In the genomic region with DNA sequence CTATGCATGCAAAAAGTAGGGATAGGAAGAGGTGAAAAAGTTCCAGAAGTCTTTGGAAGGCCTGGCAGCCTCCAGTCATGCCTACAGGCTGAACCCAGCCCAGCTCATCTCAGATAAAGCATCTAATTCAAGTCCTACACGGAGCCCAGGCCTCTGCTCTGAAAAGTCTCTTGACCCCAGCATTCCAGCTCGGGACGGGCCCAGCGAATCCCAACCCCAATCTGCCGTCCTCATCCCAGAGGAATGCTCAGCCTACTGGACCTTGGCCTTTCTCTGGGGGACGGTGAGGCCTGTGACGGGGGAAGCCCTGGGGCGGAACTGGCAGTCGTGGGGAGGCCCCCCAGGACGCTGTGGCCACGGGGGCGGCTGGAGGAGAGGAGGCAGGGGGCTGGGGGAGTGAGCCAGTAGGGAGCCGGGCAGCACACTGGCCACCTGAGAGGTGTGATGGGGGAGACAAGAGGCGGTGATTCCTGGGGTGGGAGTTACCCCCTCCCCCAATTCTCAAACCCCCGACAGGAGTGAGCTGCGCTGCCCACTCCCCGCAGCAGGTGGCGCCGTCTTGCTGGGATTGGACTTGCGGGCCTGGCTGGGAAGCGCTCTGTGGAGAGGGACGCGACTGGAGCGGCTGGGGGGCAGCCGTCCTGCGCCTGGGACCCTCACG, we compare ENCODE assay signal across 7 cellular contexts.
DNase-seq lines count a peak whose midpoint lies in the region; ATAC-seq and TF ChIP-seq lines count a peak whose summit lies in the region.

No MANE protein-coding gene starts in this region.

- no peak for ATAC-seq in activated CD8-positive, alpha-beta memory T cell treated with anti-CD3 and anti-CD28 coated beads, Interleukin-2, amount 10 ng/mL, durations not matched to agents 7 days and 5 days

- H3K4me1 Mint-ChIP-seq in activated CD8-positive, alpha-beta memory T cell treated with anti-CD3 and anti-CD28 coated beads, Interleukin-2, amount 10 ng/mL, durations not matched to agents 7 days and 5 days = peaks cover 14% of the 10 kb centered on the region
- H3K4me1 Mint-ChIP-seq in endothelial cell (ENCODE audit: unreplicated experiment) = peaks cover 36% of the 10 kb centered on the region

- H3K27me3 Mint-ChIP-seq in activated CD8-positive, alpha-beta memory T cell treated with anti-CD3 and anti-CD28 coated beads, Interleukin-2, amount 10 ng/mL, durations not matched to agents 7 days and 5 days = no peaks in the 10 kb centered on the region
- peaks cover 8% of the 10 kb centered on the region for H3K27me3 Mint-ChIP-seq in endothelial cell (ENCODE audit: unreplicated experiment)

- no peak overlapping the region for H3K27ac Mint-ChIP-seq in activated CD8-positive, alpha-beta memory T cell treated with anti-CD3 and anti-CD28 coated beads, Interleukin-2, amount 10 ng/mL, durations not matched to agents 7 days and 5 days
- peak overlapping the region; percentile 18 for H3K27ac Mint-ChIP-seq in endothelial cell (ENCODE audit: unreplicated experiment)

- no peaks in the 10 kb centered on the region for H3K36me3 Mint-ChIP-seq in activated CD8-positive, alpha-beta memory T cell treated with anti-CD3 and anti-CD28 coated beads, Interleukin-2, amount 10 ng/mL, durations not matched to agents 7 days and 5 days
- H3K36me3 Mint-ChIP-seq in endothelial cell (ENCODE audit: low read depth, unreplicated experiment) = no peaks in the 10 kb centered on the region

- DNase-seq in NCI-H2196 (lab: John Stamatoyannopoulos, UW; ENCODE audit: unreplicated experiment) (peak; percentile 44), endothelial cell (ENCODE audit: low spot score) (peak; percentile 87), midbrain (lab: John Stamatoyannopoulos, UW) (peak; percentile 65), NCI-H1048 (lab: John Stamatoyannopoulos, UW) (no peak)
- DNase-seq in activated CD8-positive, alpha-beta memory T cell treated with anti-CD3 and anti-CD28 coated beads, Interleukin-2, amount 10 ng/mL, durations not matched to agents 7 days and 5 days = peak; percentile 53
- DNase-seq in stimulated activated CD8-positive, alpha-beta memory T cell treated with anti-CD3 and anti-CD28 coated beads, Interleukin-15, amount 100 ng/mL, for 48 hours (ENCODE audit: low read depth in 2 of 2) = peak; percentile 19 to 25

- H3K4me3 Mint-ChIP-seq in activated CD8-positive, alpha-beta memory T cell treated with anti-CD3 and anti-CD28 coated beads, Interleukin-2, amount 10 ng/mL, durations not matched to agents 7 days and 5 days = no peak overlapping the region
- no peak overlapping the region for H3K4me3 Mint-ChIP-seq in endothelial cell (ENCODE audit: unreplicated experiment)

- H3K9me3 Mint-ChIP-seq in activated CD8-positive, alpha-beta memory T cell treated with anti-CD3 and anti-CD28 coated beads, Interleukin-2, amount 10 ng/mL, durations not matched to agents 7 days and 5 days (ENCODE audit: low read depth) = no peaks in the 10 kb centered on the region
- H3K9me3 Mint-ChIP-seq in endothelial cell (ENCODE audit: unreplicated experiment) = no peaks in the 10 kb centered on the region

- TF ChIP-seq CTCF in GM12873 (IDR thresholded peaks at IDR 0.05; ENCODE audit: insufficient read depth, low read depth, low read length, missing control alignments) (peak; percentile 88), endothelial cell (IDR thresholded peaks at IDR 0.05; ENCODE audit: unreplicated experiment) (peak; percentile 86)

- CTCF ChIA-PET in activated CD8-positive, alpha-beta memory T cell treated with anti-CD3 and anti-CD28 coated beads, Interleukin-2, amount 10 ng/mL, durations not matched to agents 7 days and 5 days (lab: Charles Lee) = interaction anchor here (0.6 to 6.7 kb wide), 16 partner anchors 9 to 567 kb away, joined by 3 to 64 read pairs (median 4); partner anchors contain the start of gene ZFP36L2
